In genomic region chr3:86547697-86548096, GRCh38 we compare ENCODE assay signal across 17 cellular contexts.
"Had no signal": no experiment of that assay in that cellular context is flagged by ENCODE, and none has a peak within 500 bp of the region (broad histone marks: within the 10 kb centered on the region; RNA-seq: fewer than 3 reads in every experiment).

No MANE protein-coding gene starts in this region.

- H3K4me1 Mint-ChIP-seq: naive thymus-derived CD8-positive, alpha-beta T cell; stimulated activated effector memory CD8-positive, alpha-beta T cell treated with anti-CD3 and anti-CD28 coated beads, Interleukin-12 subunit alpha, Interleukin-12 subunit beta, amount 100 ng/mL, for 72 hours had no signal

- H3K36me3 ChIP-seq: brain microvascular endothelial cell, gastrocnemius medialis, tibial nerve had no signal

- H3K4me3 Mint-ChIP-seq: activated CD4-positive, alpha-beta memory T cell treated with anti-CD3 and anti-CD28 coated beads for 36 hours; activated T-cell treated with anti-CD3 and anti-CD28 coated beads, Interleukin-2, amount 50 U/mL, for 4 hours; naive thymus-derived CD8-positive, alpha-beta T cell; stimulated activated effector memory CD8-positive, alpha-beta T cell treated with anti-CD3 and anti-CD28 coated beads, Interleukin-12 subunit alpha, Interleukin-12 subunit beta, amount 100 ng/mL, for 72 hours had no signal

- H3K27me3 ChIP-seq: brain microvascular endothelial cell, gastrocnemius medialis, tibial nerve had no signal

- H3K9me3 ChIP-seq: gastrocnemius medialis, mucosa of descending colon, tibial nerve had no signal

- ATAC-seq: activated naive CD4-positive, alpha-beta T cell treated with anti-CD3 and anti-CD28 coated beads, Interleukin-2, amount 50 U/mL, for 72 hours; activated T-cell treated with anti-CD3 and anti-CD28 coated beads, Interleukin-2, amount 50 U/mL, for 4 hours; gastrocnemius medialis; mucosa of descending colon; naive thymus-derived CD8-positive, alpha-beta T cell; right cardiac atrium; stimulated activated effector memory CD8-positive, alpha-beta T cell treated with anti-CD3 and anti-CD28 coated beads, Interleukin-12 subunit alpha, Interleukin-12 subunit beta, amount 100 ng/mL, for 72 hours had no signal

- H3K36me3 Mint-ChIP-seq: activated CD4-positive, alpha-beta memory T cell treated with anti-CD3 and anti-CD28 coated beads for 36 hours; activated naive CD4-positive, alpha-beta T cell treated with anti-CD3 and anti-CD28 coated beads, Interleukin-2, amount 50 U/mL, for 72 hours; naive thymus-derived CD8-positive, alpha-beta T cell; stimulated activated effector memory CD8-positive, alpha-beta T cell treated with anti-CD3 and anti-CD28 coated beads, Interleukin-12 subunit alpha, Interleukin-12 subunit beta, amount 100 ng/mL, for 72 hours had no signal

- H3K4me3 ChIP-seq: gastrocnemius medialis, mucosa of descending colon, tibial nerve had no signal

- H3K27ac Mint-ChIP-seq: activated CD4-positive, alpha-beta memory T cell treated with anti-CD3 and anti-CD28 coated beads for 36 hours; activated naive CD4-positive, alpha-beta T cell treated with anti-CD3 and anti-CD28 coated beads, Interleukin-2, amount 50 U/mL, for 72 hours; naive thymus-derived CD8-positive, alpha-beta T cell; progenitor cell of endocrine pancreas; stimulated activated effector memory CD8-positive, alpha-beta T cell treated with anti-CD3 and anti-CD28 coated beads, Interleukin-12 subunit alpha, Interleukin-12 subunit beta, amount 100 ng/mL, for 72 hours had no signal

- H3K27ac ChIP-seq: brain microvascular endothelial cell, epithelial cell of prostate, gastrocnemius medialis, tibial nerve had no signal

- H3K27me3 Mint-ChIP-seq: activated CD4-positive, alpha-beta memory T cell treated with anti-CD3 and anti-CD28 coated beads for 36 hours; naive thymus-derived CD8-positive, alpha-beta T cell; progenitor cell of endocrine pancreas had no signal

- DNase-seq: activated CD4-positive, alpha-beta memory T cell treated with anti-CD3 and anti-CD28 coated beads for 36 hours; activated CD4-positive, alpha-beta T cell treated with anti-CD3 and anti-CD28 coated beads for 1 hour; activated effector memory CD4-positive, alpha-beta T cell treated with anti-CD3 and anti-CD28 coated beads, Interleukin-2, amount 50 U/mL, for 16 hours; activated T-cell treated with anti-CD3 and anti-CD28 coated beads, Interleukin-2, amount 50 U/mL, for 4 hours; amygdala; brain microvascular endothelial cell; effector memory CD4-positive, alpha-beta T cell; gastrocnemius medialis; mucosa of descending colon; naive thymus-derived CD8-positive, alpha-beta T cell; right cardiac atrium; small intestine had no signal

- H3K4me1 ChIP-seq: gastrocnemius medialis, tibial nerve had no signal
